In the genomic region with DNA sequence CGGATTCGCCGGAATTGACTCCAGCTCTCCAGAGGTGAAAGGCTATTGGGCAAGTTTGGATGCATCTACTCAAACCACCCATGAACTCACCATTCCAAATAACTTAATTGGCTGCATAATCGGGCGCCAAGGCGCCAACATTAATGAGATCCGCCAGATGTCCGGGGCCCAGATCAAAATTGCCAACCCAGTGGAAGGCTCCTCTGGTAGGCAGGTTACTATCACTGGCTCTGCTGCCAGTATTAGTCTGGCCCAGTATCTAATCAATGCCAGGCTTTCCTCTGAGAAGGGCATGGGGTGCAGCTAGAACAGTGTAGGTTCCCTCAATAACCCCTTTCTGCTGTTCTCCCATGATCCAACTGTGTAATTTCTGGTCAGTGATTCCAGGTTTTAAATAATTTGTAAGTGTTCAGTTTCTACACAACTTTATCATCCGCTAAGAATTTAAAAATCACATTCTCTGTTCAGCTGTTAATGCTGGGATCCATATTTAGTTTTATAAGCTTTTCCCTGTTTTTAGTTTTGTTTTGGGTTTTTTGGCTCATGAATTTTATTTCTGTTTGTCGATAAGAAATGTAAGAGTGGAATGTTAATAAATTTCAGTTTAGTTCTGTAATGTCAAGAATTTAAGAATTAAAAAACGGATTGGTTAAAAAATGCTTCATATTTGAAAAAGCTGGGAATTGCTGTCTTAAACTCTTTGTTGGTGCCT, we compare ENCODE assay signal across 1 cellular context.
TF ChIP-seq lines count a peak whose summit lies in the region.

No MANE protein-coding gene starts in this region.

TF ChIP-seq in A549, 52 proteins besides CTCF, POLR2A, EP300 and RAD21 (continued from another document):
- TF ChIP-seq, protein P1, sequence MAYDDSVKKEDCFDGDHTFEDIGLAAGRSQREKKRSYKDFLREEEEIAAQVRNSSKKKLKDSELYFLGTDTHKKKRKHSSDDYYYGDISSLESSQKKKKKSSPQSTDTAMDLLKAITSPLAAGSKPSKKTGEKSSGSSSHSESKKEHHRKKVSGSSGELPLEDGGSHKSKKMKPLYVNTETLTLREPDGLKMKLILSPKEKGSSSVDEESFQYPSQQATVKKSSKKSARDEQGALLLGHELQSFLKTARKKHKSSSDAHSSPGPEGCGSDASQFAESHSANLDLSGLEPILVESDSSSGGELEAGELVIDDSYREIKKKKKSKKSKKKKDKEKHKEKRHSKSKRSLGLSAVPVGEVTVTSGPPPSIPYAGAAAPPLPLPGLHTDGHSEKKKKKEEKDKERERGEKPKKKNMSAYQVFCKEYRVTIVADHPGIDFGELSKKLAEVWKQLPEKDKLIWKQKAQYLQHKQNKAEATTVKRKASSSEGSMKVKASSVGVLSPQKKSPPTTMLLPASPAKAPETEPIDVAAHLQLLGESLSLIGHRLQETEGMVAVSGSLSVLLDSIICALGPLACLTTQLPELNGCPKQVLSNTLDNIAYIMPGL (CRISPR knock-in tag; IDR thresholded peaks at IDR 0.05; ENCODE audit: borderline replicate concordance), result no peak
- TF ChIP-seq MAZ (IDR thresholded peaks at IDR 0.05; ENCODE audit: borderline replicate concordance, low read depth, low read length), result no peak
- TF ChIP-seq KDM5A (IDR thresholded peaks at IDR 0.05), result no peak
- no peak for TF ChIP-seq CEBPB (IDR thresholded peaks at IDR 0.05)
- TF ChIP-seq, protein P2, sequence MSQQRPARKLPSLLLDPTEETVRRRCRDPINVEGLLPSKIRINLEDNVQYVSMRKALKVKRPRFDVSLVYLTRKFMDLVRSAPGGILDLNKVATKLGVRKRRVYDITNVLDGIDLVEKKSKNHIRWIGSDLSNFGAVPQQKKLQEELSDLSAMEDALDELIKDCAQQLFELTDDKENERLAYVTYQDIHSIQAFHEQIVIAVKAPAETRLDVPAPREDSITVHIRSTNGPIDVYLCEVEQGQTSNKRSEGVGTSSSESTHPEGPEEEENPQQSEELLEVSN (IDR thresholded peaks at IDR 0.05; ENCODE audit: borderline replicate concordance, low read depth), result 0 out of 2 replicates have a peak, but pooled peaks have one; percentile 22
- no peak for TF ChIP-seq ZC3H11A (IDR thresholded peaks at IDR 0.05)
- TF ChIP-seq, protein P3, sequence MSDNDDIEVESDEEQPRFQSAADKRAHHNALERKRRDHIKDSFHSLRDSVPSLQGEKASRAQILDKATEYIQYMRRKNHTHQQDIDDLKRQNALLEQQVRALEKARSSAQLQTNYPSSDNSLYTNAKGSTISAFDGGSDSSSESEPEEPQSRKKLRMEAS (IDR thresholded peaks at IDR 0.05), result no peak; the same call in 1 of the 2 replicates
- peak; percentile 32; the same call in 1 of the 2 replicates for TF ChIP-seq HOXA7 (CRISPR knock-in tag; IDR thresholded peaks at IDR 0.05)
- no peak for TF ChIP-seq ESRRA (IDR thresholded peaks at IDR 0.05; ENCODE audit: borderline replicate concordance, low read length)
- TF ChIP-seq CHD4 (IDR thresholded peaks at IDR 0.05; ENCODE audit: borderline replicate concordance), result no peak
- no peak for TF ChIP-seq NFE2L2 (conservative IDR thresholded peaks at IDR 0.05; ENCODE audit: low read length)
